8 cellular contexts compared by ENCODE assay signal in the genomic region with DNA sequence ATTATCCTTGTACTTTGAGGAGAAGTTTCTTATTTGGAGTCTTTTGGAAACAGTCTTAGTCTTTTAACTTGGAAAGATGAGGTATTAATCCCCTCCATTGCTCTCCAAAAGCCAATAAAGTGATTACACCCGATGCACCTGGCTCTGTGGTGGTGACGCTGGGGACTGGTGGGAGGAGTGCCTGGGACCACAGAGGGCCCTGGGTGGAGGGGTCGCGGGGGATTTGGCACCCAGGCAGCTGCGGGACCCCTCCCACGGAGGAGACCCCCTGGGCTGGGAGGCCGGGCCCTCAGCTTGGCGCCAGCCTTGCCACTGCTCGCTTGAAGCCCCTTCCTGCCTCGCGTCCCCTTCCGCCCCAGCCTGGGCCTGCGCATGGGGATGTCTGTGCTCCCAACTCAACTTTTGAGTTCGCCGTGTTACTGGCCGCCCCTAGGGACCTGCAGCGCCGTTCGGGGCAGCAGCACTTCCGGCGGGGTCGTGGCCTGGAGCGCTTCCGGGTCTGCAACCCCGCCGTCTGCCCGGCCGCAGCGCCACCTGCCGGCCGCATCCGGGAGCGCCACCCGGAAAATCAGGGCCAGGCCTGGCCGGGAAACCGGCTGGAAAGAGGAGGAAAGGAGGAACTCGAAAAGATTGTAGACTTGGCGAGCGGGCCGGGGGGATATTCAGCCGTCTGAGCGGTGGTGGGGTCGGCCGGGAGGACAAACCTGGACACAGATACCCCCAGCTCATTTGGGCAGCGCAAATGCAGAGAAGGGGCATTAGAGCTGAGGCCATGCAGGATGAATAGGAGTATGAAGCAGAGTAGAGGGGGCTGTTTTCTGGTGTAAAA. TPM values are rescaled to one million over a fixed set of nuclear protein-coding genes. Genes with fewer than 3 reads are reported as not detected.
A peak's percentile ranks its signal among the peaks of the same experiment; 100 is the strongest.
DNase-seq lines count a peak whose midpoint lies in the region; ATAC-seq and TF ChIP-seq lines count a peak whose summit lies in the region.

No MANE protein-coding gene starts in this region.

- H3K9me3 Mint-ChIP-seq in T-cell = no peaks in the 10 kb centered on the region

- H3K27ac ChIP-seq in MM.1S (ENCODE audit: low read length) = peak overlapping the region; percentile 61
- H3K27ac ChIP-seq in adrenal gland = peak overlapping the region in 4 of 5 donors; percentile 58 to 100 (median 77)
- H3K27ac ChIP-seq in right atrium auricular region = peak overlapping the region; percentile 71 to 100

- peaks cover 64% of the 10 kb centered on the region for H3K79me2 ChIP-seq in MM.1S (ENCODE audit: low read length)

- no peak overlapping the region; the same call in 1 of the 2 replicates for H3K9ac ChIP-seq in MM.1S (ENCODE audit: low read length)

- H3K27me3 ChIP-seq in MM.1S (replicated peaks; ENCODE audit: insufficient read depth, low read length) = no peaks in the 10 kb centered on the region
- H3K27me3 ChIP-seq in adrenal gland = no peaks in the 10 kb centered on the region
- H3K27me3 ChIP-seq in right atrium auricular region = no peaks in the 10 kb centered on the region

- H3K27ac Mint-ChIP-seq in T-cell = peak overlapping the region; percentile 81 to 89

- H3K4me1 Mint-ChIP-seq in T-cell = peaks cover 37 to 39% (median 38%) of the 10 kb centered on the region in 3 donors

- CTCF ChIA-PET in T-cell (lab: Charles Lee) = interaction anchor here (0.5 to 1.7 kb wide), 4 partner anchors 14 to 627 kb away, joined by 4 to 7 read pairs (median 4); a partner anchor contains a TSS

- H3K36me3 ChIP-seq in MM.1S (replicated peaks; ENCODE audit: insufficient read depth, low read length) (peaks cover 17% of the 10 kb centered on the region), adrenal gland (replicated peaks in 1 of 2) (peaks cover 0 to 24% of the 10 kb centered on the region in 2 donors), right atrium auricular region (peaks cover 38% of the 10 kb centered on the region)

- intact Hi-C loops in adrenal gland (cut with DNase I) = loop anchor here (2.0 to 5.0 kb wide), 3 partner anchors 36 to 116 kb away; a partner anchor contains a TSS

- ATAC-seq in T-cell (replicated peaks in 1 of 4) (peak in 3 of 4 experiments; percentile 7 to 25 (median 17)), HG03457 (IDR thresholded peaks at IDR 0.05; ENCODE audit: unreplicated experiment) (no peak)

- H3F3A ChIP-seq in MM.1S (ENCODE audit: insufficient read depth, low read length) = peaks cover 47% of the 10 kb centered on the region

- peak in 1 of 2 donors; percentile 13 for TF ChIP-seq POLR2A in adrenal gland (IDR thresholded peaks at IDR 0.05)

- WGBS in adrenal gland, 4 donors = 7 to 12% (median 9%) methylated on average over 20 to 45 of the region's 45 CpGs

- H3K4me1 ChIP-seq in MM.1S (ENCODE audit: low read length) (peaks cover 29% of the 10 kb centered on the region), adrenal gland (replicated peaks in 1 of 2) (peaks cover 31 to 53% of the 10 kb centered on the region in 2 donors), right atrium auricular region (peaks cover 0 to 58% of the 10 kb centered on the region in 2 donors)

- TF ChIP-seq CTCF in MM.1S (IDR thresholded peaks at IDR 0.05; ENCODE audit: low read length) (peak; percentile 99), adrenal gland (IDR thresholded peaks at IDR 0.05) (peak; percentile 83 to 99 (median 97)), right atrium auricular region (IDR thresholded peaks at IDR 0.05) (peak; percentile 97 to 99), retinal pigment epithelial cell (conservative IDR thresholded peaks at IDR 0.05; ENCODE audit: low read depth, low read length) (peak; percentile 82)

- no peaks in the 10 kb centered on the region for H3K9me2 ChIP-seq in MM.1S (replicated peaks; ENCODE audit: insufficient read depth, low read length)

- H4K20me1 ChIP-seq in MM.1S (ENCODE audit: insufficient read depth, low read length) = peaks cover 38% of the 10 kb centered on the region

- H3K4me3 ChIP-seq in MM.1S (ENCODE audit: low read length) (peak overlapping the region; percentile 18; the same call in 1 of the 2 replicates), adrenal gland (peak overlapping the region in 1 of 4 donors; percentile 39), right atrium auricular region (peak overlapping the region in 1 of 2 donors; percentile 30), retinal pigment epithelial cell (ENCODE audit: low read length) (peak overlapping the region; percentile 21)

- peak overlapping the region; percentile 75 for H3K4me2 ChIP-seq in MM.1S (ENCODE audit: low read depth, low read length)

- H3K9me3 ChIP-seq in MM.1S (replicated peaks; ENCODE audit: insufficient read depth, low read length) = no peaks in the 10 kb centered on the region
- H3K9me3 ChIP-seq in adrenal gland (replicated peaks in 1 of 3) = no peaks in the 10 kb centered on the region
- H3K9me3 ChIP-seq in right atrium auricular region = no peaks in the 10 kb centered on the region

- DNase-seq in NK-92 treated with Interleukin-12 subunit alpha and Interleukin-12 subunit beta, amount 100 ng/mL, for 24 hours (lab: John Stamatoyannopoulos, UW) = peak; percentile 71
- DNase-seq in NK-92 (lab: John Stamatoyannopoulos, UW; ENCODE audit: unreplicated experiment) (no peak), MM.1S (peak; percentile 94), T-cell (peak; percentile 54 to 79 (median 68)), adrenal gland (peak; percentile 65 to 84 (median 75)), right atrium auricular region (ENCODE audit: low spot score) (peak; percentile 72), retinal pigment epithelial cell (ENCODE audit: low read depth) (peak; percentile 22)

- H2AFZ ChIP-seq in MM.1S (ENCODE audit: low read length) = no peak overlapping the region

- H3K4me3 Mint-ChIP-seq in T-cell = peak overlapping the region; percentile 43 to 90 (median 69)

- H3K36me3 Mint-ChIP-seq in T-cell = peaks cover 17% of the 10 kb centered on the region

- POLR2A ChIA-PET in T-cell (lab: Charles Lee) = no interaction called here

- no peaks in the 10 kb centered on the region for H3K27me3 Mint-ChIP-seq in T-cell

RNA-seq across cellular contexts. Expression of a gene that starts 8.4 kb away (rescaled TPM):
- total RNA-seq in T-cell (under 1 TPM in 3 of 5 donors, not detected in 2; 0.22 to 0.49 (median 0.30) TPM), adrenal gland (1 to 10 TPM in 6 of 8 donors, under 1 TPM in 2; 0.43 to 3.2 (median 1.5) TPM), right atrium auricular region (1 to 10 TPM; 1.5 to 1.9 TPM)
- under 1 TPM; 0.05 to 0.56 (median 0.27) TPM for polyA plus RNA-seq in adrenal gland

RNA-seq across cellular contexts. Expression of a gene that starts 17.4 kb away (rescaled TPM):
- total RNA-seq in T-cell (1 to 10 TPM in 2 of 5 donors, under 1 TPM in 2, not detected in 1; 0.42 to 1.5 (median 1.0) TPM), adrenal gland (under 1 TPM in 2 of 8 donors, not detected in 6; 0.54 to 0.84 TPM), right atrium auricular region (under 1 TPM in 1 of 2 donors, not detected in 1; 0.39 TPM)
- 1 to 10 TPM in 1 of 3 donors, under 1 TPM in 2; 0.71 to 1.1 (median 0.82) TPM for polyA plus RNA-seq in adrenal gland

RNA-seq across cellular contexts. Expression of a gene that starts 24.4 kb away (rescaled TPM):
- 10 to 100 TPM in 2 of 5 donors, 1 to 10 TPM in 3; 2.1 to 13.5 (median 5.3) TPM for total RNA-seq in T-cell
- total RNA-seq in adrenal gland = 1 to 10 TPM in 2 of 8 donors, under 1 TPM in 3, not detected in 3; 0.36 to 1.5 (median 0.42) TPM
- 1 to 10 TPM in 2 of 3 donors, not detected in 1; 1.8 to 4.6 TPM for polyA plus RNA-seq in adrenal gland
- total RNA-seq in right atrium auricular region = under 1 TPM in 1 of 2 donors, not detected in 1; 0.98 TPM

RNA-seq across cellular contexts. Expression of a gene that starts 34.4 kb away (rescaled TPM):
- total RNA-seq in T-cell = 1 to 10 TPM in 2 of 5 donors, under 1 TPM in 3; 0.23 to 1.7 (median 0.99) TPM
- under 1 TPM in 1 of 8 donors, not detected in 7; 0.11 TPM for total RNA-seq in adrenal gland
- polyA plus RNA-seq in adrenal gland = not detected
- not detected for total RNA-seq in right atrium auricular region

RNA-seq across cellular contexts. Expression of a gene that starts 36.9 kb away (rescaled TPM):
- 100 to 1,000 TPM; 130 to 172 (median 161) TPM for total RNA-seq in T-cell
- total RNA-seq in adrenal gland = 10 to 100 TPM; 17.7 to 64.3 (median 28.2) TPM
- polyA plus RNA-seq in adrenal gland = 100 to 1,000 TPM in 1 of 3 donors, 10 to 100 TPM in 1, 1 to 10 TPM in 1; 3.9 to 110 (median 52.7) TPM
- total RNA-seq in right atrium auricular region = 10 to 100 TPM; 17.3 to 30.4 TPM
